ENCODE assay signal across 1 cellular context in the genomic region with DNA sequence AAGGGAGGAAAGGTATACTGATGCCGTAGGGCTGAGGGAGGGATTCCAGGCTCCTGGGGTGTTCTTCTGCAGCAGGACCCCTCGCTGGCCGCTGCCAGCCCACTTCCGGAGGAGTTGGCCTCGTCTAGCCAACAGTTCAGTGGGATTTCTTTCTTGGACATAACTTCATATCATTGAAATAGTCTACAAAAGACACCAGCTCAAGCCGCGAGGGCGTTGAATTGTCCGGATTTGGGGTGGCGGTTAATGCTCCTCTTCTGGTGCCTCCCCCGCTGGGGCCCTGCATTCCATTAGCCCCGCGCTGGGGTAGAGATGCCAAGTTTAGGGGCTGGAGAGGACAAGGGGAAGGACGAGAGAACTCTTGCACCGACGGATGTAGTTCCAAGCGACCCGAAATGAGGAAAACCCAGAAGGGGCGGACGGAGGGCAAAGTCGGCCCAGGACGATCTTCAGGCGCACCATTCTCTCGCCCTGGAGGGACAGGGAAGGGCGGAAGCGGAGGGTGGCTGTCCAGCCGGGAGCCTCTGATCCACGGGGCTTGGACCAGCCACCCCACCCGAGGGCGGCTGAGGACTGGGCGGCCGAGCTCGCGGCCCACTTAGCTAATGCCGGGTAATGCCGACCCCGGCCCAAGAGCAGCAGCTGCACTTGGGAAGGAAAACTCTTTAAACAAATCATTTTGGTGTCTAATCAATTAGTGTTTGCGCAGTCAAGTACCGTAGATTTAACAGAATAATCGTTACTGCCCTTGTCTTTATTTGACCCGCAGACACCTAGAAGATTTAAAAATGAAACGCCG.
TF ChIP-seq lines count a peak whose summit lies in the region.

No MANE protein-coding gene starts in this region.

TF ChIP-seq in GM12878, 131 proteins besides CTCF, POLR2A, EP300 and RAD21:
- TF ChIP-seq YY1 (IDR thresholded peaks at IDR 0.05; ENCODE audit: low read depth, low read length): no peak
- TF ChIP-seq EZH2 (IDR thresholded peaks at IDR 0.05; ENCODE audit: borderline replicate concordance, control insufficient read depth, low read depth, low read length): 0 out of 2 replicates have a peak, but pooled peaks have one; percentile 29
- TF ChIP-seq SUZ12 (IDR thresholded peaks at IDR 0.05; ENCODE audit: unreplicated experiment): peak; percentile 35
